Comparison of ENCODE assay signal across 10 cellular contexts in genomic region chr2:169891593-169892298, GRCh38.
A peak's percentile ranks its signal among the peaks of the same experiment; 100 is the strongest.
DNase-seq lines count a peak whose midpoint lies in the region; ATAC-seq lines count a peak whose summit lies in the region.
"Had no signal": no experiment of that assay in that cellular context is flagged by ENCODE, and none has a peak within 500 bp of the region (broad histone marks: within the 10 kb centered on the region; RNA-seq: fewer than 3 reads in every experiment).

No MANE protein-coding gene starts in this region.

- no peaks in the 10 kb centered on the region for H3K36me3 ChIP-seq in H7 (replicated peaks; ENCODE audit: control insufficient read depth, insufficient read depth, low read length)

- DNase-seq in COLO668 (lab: John Stamatoyannopoulos, UW; ENCODE audit: unreplicated experiment), result peak; percentile 4
- DNase-seq in NCI-H1105 treated with DMSO at 0.1 percent for 48 hours (lab: John Stamatoyannopoulos, UW), result peak; percentile 82
- DNase-seq in astrocyte of the hippocampus (ENCODE audit: low read depth, low spot score), result peak; percentile 13
- no peak for DNase-seq in left lobe of liver (ENCODE audit: low spot score)
- no peak for DNase-seq in RPMI8226
- DNase-seq in activated CD8-positive, alpha-beta memory T cell treated with anti-CD3 and anti-CD28 coated beads for 24 hours, result no peak
- no peak for DNase-seq in H7
- DNase-seq: MM.1S, SHP77 had no signal

- peak; percentile 34 for ATAC-seq in left lobe of liver
- ATAC-seq in GM18909 (IDR thresholded peaks at IDR 0.05; ENCODE audit: poor library complexity, unreplicated experiment), result no peak

- H3K27me3 ChIP-seq in H7 (ENCODE audit: control insufficient read depth, insufficient read depth, low read length), result no peaks in the 10 kb centered on the region

- no peak overlapping the region for H3K4me3 ChIP-seq in H7 (ENCODE audit: insufficient read depth, low read depth, low read length)

Comparison
In these comparisons a context has a peak if more than half of its experiments do, and no peak if none do; other contexts are left out.
1. DNase-seq: peak in COLO668 (single experiment), NCI-H1105 treated with DMSO at 0.1 percent for 48 hours (single experiment) and astrocyte of the hippocampus (single experiment); none in left lobe of liver (single experiment), RPMI8226 (single experiment), activated CD8-positive, alpha-beta memory T cell treated with anti-CD3 and anti-CD28 coated beads for 24 hours (single experiment) and H7 (single experiment).